ENCODE assay signal across 11 cellular contexts in genomic region chr1:1600861-1601563, GRCh38. TPM values are rescaled to one million over a fixed set of nuclear protein-coding genes. Genes with fewer than 3 reads are reported as not detected.
DNase-seq lines count a peak whose midpoint lies in the region; ATAC-seq and TF ChIP-seq lines count a peak whose summit lies in the region.
"Had no signal": no experiment of that assay in that cellular context is flagged by ENCODE, and none has a peak within 500 bp of the region (broad histone marks: within the 10 kb centered on the region; RNA-seq: fewer than 3 reads in every experiment).

No MANE protein-coding gene starts in this region.

- no peak overlapping the region for H3K27ac ChIP-seq in CD4-positive, alpha-beta T cell (ENCODE audit: low read depth, low read length)
- H3K27ac ChIP-seq in HEK293 (ENCODE audit: extremely low read depth, low read depth, low read length) = no peak overlapping the region
- H3K27ac ChIP-seq in mammary epithelial cell (ENCODE audit: insufficient read depth, low read depth, low read length) = no peak overlapping the region

- CTCF ChIA-PET in CD4-positive, alpha-beta T cell (lab: Charles Lee) = no interaction called here
- CTCF ChIA-PET in HEK293 (lab: Yijun Ruan, JAX) (interaction anchor here (0.6 kb wide), 1 partner anchor 256 kb away, joined by 3 read pairs; no protein-coding TSS in a partner anchor), mammary epithelial cell (lab: Charles Lee; ENCODE audit: low non-redundant PET) (no interaction called here)

- H3K27ac Mint-ChIP-seq in CD4-positive, alpha-beta T cell = no peak overlapping the region
- H3K27ac Mint-ChIP-seq in nephron = no peak overlapping the region

- H3K4me1 ChIP-seq in HEK293 (ENCODE audit: control insufficient read depth, insufficient read depth, low read length) = peaks cover 6% of the 10 kb centered on the region; the same call in 1 of the 2 replicates
- H3K4me1 ChIP-seq in mammary epithelial cell (ENCODE audit: insufficient read depth, low read length) = peaks cover 12% of the 10 kb centered on the region

- H3K4me3 ChIP-seq in HEK293 (ENCODE audit: low read depth, low read length) = no peak overlapping the region
- H3K4me3 ChIP-seq in mammary epithelial cell (replicated peaks in 1 of 3; ENCODE audit: insufficient read depth in 1 of 3, low read depth in 2 of 3, low read length in 3 of 3) = peak overlapping the region in 1 of 3 experiments; percentile 40

- WGBS in mammary epithelial cell (ENCODE audit: low coverage, missing lambda C conversion rate) = 84% methylated on average over 10 of the region's 22 CpGs

- H3K27me3 ChIP-seq in CD4-positive, alpha-beta T cell (ENCODE audit: control insufficient read depth, insufficient read depth, low read length) = no peaks in the 10 kb centered on the region
- no peaks in the 10 kb centered on the region for H3K27me3 ChIP-seq in mammary epithelial cell (ENCODE audit: insufficient read depth, low read length)

- no peak for ATAC-seq in CD4-positive, alpha-beta T cell (ENCODE audit: poor library complexity)
- ATAC-seq in HG03025 (IDR thresholded peaks at IDR 0.05; ENCODE audit: low FRiP score, unreplicated experiment) = no peak

- H3K4me3 Mint-ChIP-seq in CD4-positive, alpha-beta T cell = peak overlapping the region; percentile 65
- peak overlapping the region; percentile 62 to 71 (median 67) for H3K4me3 Mint-ChIP-seq in nephron

- no peaks in the 10 kb centered on the region for H3K36me3 Mint-ChIP-seq in CD4-positive, alpha-beta T cell (ENCODE audit: low read depth)
- no peaks in the 10 kb centered on the region for H3K36me3 Mint-ChIP-seq in nephron (ENCODE audit: low read depth)

- no peaks in the 10 kb centered on the region for H4K20me1 ChIP-seq in mammary epithelial cell (ENCODE audit: insufficient read depth, low read length)

- no peaks in the 10 kb centered on the region for H3K27me3 Mint-ChIP-seq in CD4-positive, alpha-beta T cell
- H3K27me3 Mint-ChIP-seq in nephron (ENCODE audit: low read depth) = peaks cover 48% of the 10 kb centered on the region

- DNase-seq in CD4-positive, alpha-beta T cell = no peak
- DNase-seq in mammary epithelial cell = no peak
- DNase-seq in NCI-H2107 treated with DMSO at 0.1 percent for 48 hours (lab: John Stamatoyannopoulos, UW; ENCODE audit: unreplicated experiment) = no peak
- DNase-seq in HUDEP-2 (lab: John Stamatoyannopoulos, UW; ENCODE audit: unreplicated experiment in 76 of 76) = no peak
- DNase-seq in NCI-H2029 treated with DMSO at 0.1 percent for 48 hours (lab: John Stamatoyannopoulos, UW) = no peak
- DNase-seq: anterior cingulate cortex, NCI-H1092, NCI-H748 treated with DMSO at 0.1 percent for 48 hours had no signal

- no peaks in the 10 kb centered on the region for H3K9me3 ChIP-seq in CD4-positive, alpha-beta T cell (ENCODE audit: control insufficient read depth, low read length)
- H3K9me3 ChIP-seq in HEK293 (ENCODE audit: control insufficient read depth, insufficient read depth, low read depth, low read length) (no peaks in the 10 kb centered on the region), mammary epithelial cell (replicated peaks; ENCODE audit: insufficient read depth, low read length) (no peaks in the 10 kb centered on the region)

- intact Hi-C loops in CD4-positive, alpha-beta T cell (cut with DNase I, micrococcal nuclease) = no loop called here
- intact Hi-C loops in mammary epithelial cell (cut with micrococcal nuclease) = no loop called here

- H3K4me1 Mint-ChIP-seq in CD4-positive, alpha-beta T cell (ENCODE audit: low read depth) = peaks cover 8% of the 10 kb centered on the region
- no peaks in the 10 kb centered on the region for H3K4me1 Mint-ChIP-seq in nephron

- in situ Hi-C loops in mammary epithelial cell (cut with MboI; ENCODE audit: low sequenced_read_pairs in 2 of 2) = no loop called here

- H3K79me2 ChIP-seq in mammary epithelial cell (ENCODE audit: insufficient read depth, low read length) = no peaks in the 10 kb centered on the region

- dilution Hi-C loops in mammary epithelial cell (cut with HindIII; ENCODE audit: low sequenced_read_pairs) = no loop called here

- H3K4me2 ChIP-seq in mammary epithelial cell (ENCODE audit: insufficient read depth, low read depth, low read length) = peak overlapping the region; percentile 78

- TF ChIP-seq CTCF in CD4-positive, alpha-beta T cell (IDR thresholded peaks at IDR 0.05) = no peak
- TF ChIP-seq CTCF in HEK293 (tag by site-specific recombination; IDR thresholded peaks at IDR 0.05) = no peak
- TF ChIP-seq CTCF in mammary epithelial cell (conservative IDR thresholded peaks at IDR 0.05 in 1 of 2, IDR thresholded peaks at IDR 0.05 in 1 of 2; ENCODE audit: extremely low read depth in 1 of 2, insufficient read depth in 1 of 2, low read depth in 1 of 2, low read length in 2 of 2) = no peak
- no peak for TF ChIP-seq CTCF in nephron (IDR thresholded peaks at IDR 0.05; ENCODE audit: unreplicated experiment in 3 of 3)

- POLR2A ChIA-PET in CD4-positive, alpha-beta T cell (lab: Charles Lee) = interaction anchor here (1.8 to 3.4 kb wide), 2 partner anchors 14 to 29 kb away, joined by 4 to 22 read pairs; partner anchors contain the start of gene MIB2
- POLR2A ChIA-PET in HEK293 (lab: Yijun Ruan, JAX) = interaction anchor here (1.4 to 2.6 kb wide), 2 partner anchors 11 to 13 kb away, joined by 4 to 17 read pairs; partner anchors contain the start of gene MIB2

- H3K9ac ChIP-seq in mammary epithelial cell (ENCODE audit: insufficient read depth, low read length) = no peak overlapping the region

- no peaks in the 10 kb centered on the region for H3K36me3 ChIP-seq in HEK293 (ENCODE audit: control insufficient read depth in 2 of 2, insufficient read depth in 1 of 2, low read length in 2 of 2)
- H3K36me3 ChIP-seq in mammary epithelial cell (ENCODE audit: insufficient read depth, low read length) = no peaks in the 10 kb centered on the region

- no peaks in the 10 kb centered on the region for H3K9me3 Mint-ChIP-seq in CD4-positive, alpha-beta T cell
- H3K9me3 Mint-ChIP-seq in nephron = no peaks in the 10 kb centered on the region

- no peak overlapping the region for H2AFZ ChIP-seq in mammary epithelial cell (ENCODE audit: low read depth, low read length)

- no TSS peak for BruUV-seq in mammary epithelial cell (replicated peaks; lab: Mats Ljungman, UMichigan)

TF ChIP-seq in HEK293, 187 proteins besides CTCF, POLR2A, EP300 and RAD21:
- TF ChIP-seq KLF8 (tag by site-specific recombination; IDR thresholded peaks at IDR 0.05) (no peak), GLIS2 (tag by site-specific recombination; IDR thresholded peaks at IDR 0.05) (peak; percentile 39), ZNF585B (tag by site-specific recombination; IDR thresholded peaks at IDR 0.05) (no peak), ZFHX2 (tag by site-specific recombination; conservative IDR thresholded peaks at IDR 0.05) (0 out of 2 replicates have a peak, but pooled peaks have one; percentile 3), KLF9 (tag by site-specific recombination; IDR thresholded peaks at IDR 0.05; ENCODE audit: low read depth) (no peak), ZNF214 (tag by site-specific recombination; IDR thresholded peaks at IDR 0.05; ENCODE audit: borderline replicate concordance) (no peak)

RNA-seq across cellular contexts. Expression of gene FNDC10, which starts 1.1 kb away (rescaled TPM):
- total RNA-seq in CD4-positive, alpha-beta T cell = 1 to 10 TPM; 1.0 to 1.3 TPM
- 10 to 100 TPM in 1 of 2 donors, 1 to 10 TPM in 1; 3.5 to 16.8 TPM for total RNA-seq in mammary epithelial cell
- 6.0 TPM for polyA plus RNA-seq in mammary epithelial cell
- polyA minus RNA-seq in mammary epithelial cell = 3.7 TPM

RNA-seq across cellular contexts. Expression of gene MIB2, which starts 14.3 kb away (rescaled TPM):
- 10 to 100 TPM; 58.3 to 59.4 TPM for total RNA-seq in CD4-positive, alpha-beta T cell
- 10 to 100 TPM; 44.8 to 48.5 TPM for total RNA-seq in mammary epithelial cell
- 10.0 TPM for polyA plus RNA-seq in mammary epithelial cell
- 2.8 TPM for polyA minus RNA-seq in mammary epithelial cell

RNA-seq across cellular contexts. Expression of gene SSU72, which starts 26.3 kb away (rescaled TPM):
- 100 to 1,000 TPM in 1 of 2 experiments, 10 to 100 TPM in 1; 95.4 to 101 TPM for total RNA-seq in CD4-positive, alpha-beta T cell
- total RNA-seq in mammary epithelial cell = 100 to 1,000 TPM in 1 of 2 donors, 10 to 100 TPM in 1; 77.5 to 125 TPM
- polyA plus RNA-seq in mammary epithelial cell = 110 TPM
- polyA minus RNA-seq in mammary epithelial cell = 105 TPM

RNA-seq across cellular contexts. Expression of gene MMP23B, which starts 31.0 kb away (rescaled TPM):
- 1 to 10 TPM; 3.0 to 3.7 TPM for total RNA-seq in CD4-positive, alpha-beta T cell
- total RNA-seq in mammary epithelial cell = 1 to 10 TPM; 1.0 to 2.3 TPM
- polyA plus RNA-seq in mammary epithelial cell = not detected
- not detected for polyA minus RNA-seq in mammary epithelial cell

RNA-seq across cellular contexts. Expression of gene CDK11B, which starts 57.8 kb away (rescaled TPM):
- 10 to 100 TPM; 49.8 to 52.0 TPM for total RNA-seq in CD4-positive, alpha-beta T cell
- total RNA-seq in mammary epithelial cell = 10 to 100 TPM in 1 of 2 donors, 1 to 10 TPM in 1; 5.8 to 28.1 TPM
- polyA plus RNA-seq in mammary epithelial cell = 3.5 TPM
- 13.5 TPM for polyA minus RNA-seq in mammary epithelial cell
